Comparison of ENCODE assay signal across 17 cellular contexts in the genomic region with DNA sequence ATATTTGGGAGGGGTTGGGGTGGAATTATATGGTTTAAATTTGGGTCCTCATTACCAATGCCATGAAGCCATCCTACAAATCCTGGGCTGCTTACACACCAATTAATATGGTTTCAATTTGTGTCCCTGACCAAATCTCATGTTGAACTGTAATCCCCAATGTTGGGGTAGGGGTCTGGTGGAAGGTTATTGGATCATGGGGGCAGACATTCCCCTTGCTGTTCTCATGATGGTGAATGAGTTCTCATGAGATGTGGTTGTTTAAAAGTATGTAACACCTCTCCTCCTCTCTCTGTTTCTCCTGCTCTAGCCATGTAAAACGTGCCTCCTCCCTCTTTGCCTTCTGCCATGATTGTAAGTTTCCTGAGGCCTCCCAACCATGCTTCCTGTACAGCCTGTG. TPM values are rescaled to one million over a fixed set of nuclear protein-coding genes. Genes with fewer than 3 reads are reported as not detected.
A peak's percentile ranks its signal among the peaks of the same experiment; 100 is the strongest.
DNase-seq lines count a peak whose midpoint lies in the region; TF ChIP-seq lines count a peak whose summit lies in the region.
"Had no signal": no experiment of that assay in that cellular context is flagged by ENCODE, and none has a peak within 500 bp of the region (broad histone marks: within the 10 kb centered on the region; RNA-seq: fewer than 3 reads in every experiment).

No MANE protein-coding gene starts in this region.

- peaks cover 54% of the 10 kb centered on the region for H3K36me3 ChIP-seq in ES-I3 (ENCODE audit: insufficient read depth, low read length)
- peaks cover 81% of the 10 kb centered on the region for H3K36me3 ChIP-seq in HUES6 (ENCODE audit: control insufficient read depth, insufficient read depth, low read length)
- peaks cover 47% of the 10 kb centered on the region for H3K36me3 ChIP-seq in endodermal cell (ENCODE audit: control insufficient read depth, insufficient read depth, low read length)
- peaks cover 75% of the 10 kb centered on the region for H3K36me3 ChIP-seq in iPS-20b (ENCODE audit: insufficient read depth, low read depth, low read length)
- H3K36me3 ChIP-seq in breast epithelium: no peaks in the 10 kb centered on the region

- TF ChIP-seq CTCF in endodermal cell (conservative IDR thresholded peaks at IDR 0.05): no peak
- TF ChIP-seq CTCF in GM13976 (IDR thresholded peaks at IDR 0.05; ENCODE audit: borderline replicate concordance, control extremely low read depth, extremely low read depth, insufficient read depth, missing control alignments): no peak
- TF ChIP-seq CTCF in breast epithelium (IDR thresholded peaks at IDR 0.05): no peak

- H3K9me3 Mint-ChIP-seq in endodermal cell: no peaks in the 10 kb centered on the region
- H3K9me3 Mint-ChIP-seq in activated T-helper 2 cell treated with anti-CD3 and anti-CD28 coated beads, Interferon-gamma antibody, Interleukin-2, Interleukin-4, amounts not matched to agents 10 μg/mL and 5 μg/mL and 100 μg/mL, durations not matched to agents 14 hours and 24 hours and 36 hours: no peaks in the 10 kb centered on the region
- H3K9me3 Mint-ChIP-seq: CD4-positive, alpha-beta T cell had no signal

- H3K4me1 ChIP-seq in ES-I3 (ENCODE audit: insufficient read depth, low read length): peaks cover 9% of the 10 kb centered on the region
- H3K4me1 ChIP-seq in HUES6 (ENCODE audit: control insufficient read depth, insufficient read depth, low read length): peaks cover 23% of the 10 kb centered on the region
- H3K4me1 ChIP-seq in endodermal cell (ENCODE audit: control insufficient read depth, insufficient read depth, low read length): no peaks in the 10 kb centered on the region
- peaks cover 22% of the 10 kb centered on the region for H3K4me1 ChIP-seq in iPS-20b (ENCODE audit: insufficient read depth, low read length)
- H3K4me1 ChIP-seq in breast epithelium: no peaks in the 10 kb centered on the region
- H3K4me1 ChIP-seq: A549, Caco-2 had no signal

- H3K27me3 Mint-ChIP-seq in endodermal cell (ENCODE audit: insufficient read depth): no peaks in the 10 kb centered on the region
- H3K27me3 Mint-ChIP-seq in activated T-helper 2 cell treated with anti-CD3 and anti-CD28 coated beads, Interferon-gamma antibody, Interleukin-2, Interleukin-4, amounts not matched to agents 10 μg/mL and 5 μg/mL and 100 μg/mL, durations not matched to agents 14 hours and 24 hours and 36 hours (ENCODE audit: low read depth): peaks cover 29% of the 10 kb centered on the region

- H3K27me3 ChIP-seq in HUES6 (ENCODE audit: control insufficient read depth, insufficient read depth, low read length): no peaks in the 10 kb centered on the region; the same call in 1 of the 2 replicates
- H3K27me3 ChIP-seq in endodermal cell (ENCODE audit: control insufficient read depth, insufficient read depth, low read length, poor library complexity, severe bottlenecking): no peaks in the 10 kb centered on the region
- H3K27me3 ChIP-seq in iPS-20b (ENCODE audit: insufficient read depth, low read length): no peaks in the 10 kb centered on the region
- no peaks in the 10 kb centered on the region for H3K27me3 ChIP-seq in breast epithelium

- no peak for DNase-seq in endodermal cell
- DNase-seq in activated T-helper 2 cell treated with anti-CD3 and anti-CD28 coated beads, Interferon-gamma antibody, Interleukin-2, Interleukin-4, amounts not matched to agents 10 μg/mL and 5 μg/mL and 100 μg/mL, durations not matched to agents 14 hours and 24 hours and 36 hours (ENCODE audit: low spot score): no peak
- no peak for DNase-seq in GM13976 (ENCODE audit: low spot score)
- no peak for DNase-seq in breast epithelium (ENCODE audit: low spot score in 2 of 2)
- DNase-seq in DMS53 (lab: John Stamatoyannopoulos, UW): no peak
- DNase-seq: AML-193; Caco-2; CD4-positive, alpha-beta T cell; DMS79; GF-D8; HCEC 1CT had no signal

- H3K4me3 ChIP-seq in HUES6 (ENCODE audit: low read depth, low read length) (peak overlapping the region; percentile 24; the same call in 1 of the 2 replicates), endodermal cell (ENCODE audit: low read length) (peak overlapping the region; percentile 66), iPS-20b (ENCODE audit: low read length) (peak overlapping the region; percentile 64; the same call in 1 of the 2 replicates), breast epithelium (no peak overlapping the region)
- H3K4me3 ChIP-seq: A549 had no signal

- peaks cover 72% of the 10 kb centered on the region for H3K36me3 Mint-ChIP-seq in endodermal cell (ENCODE audit: low read depth)
- H3K36me3 Mint-ChIP-seq in activated T-helper 2 cell treated with anti-CD3 and anti-CD28 coated beads, Interferon-gamma antibody, Interleukin-2, Interleukin-4, amounts not matched to agents 10 μg/mL and 5 μg/mL and 100 μg/mL, durations not matched to agents 14 hours and 24 hours and 36 hours (ENCODE audit: low read depth): no peaks in the 10 kb centered on the region

- intact Hi-C loops in activated T-helper 2 cell treated with anti-CD3 and anti-CD28 coated beads, Interferon-gamma antibody, Interleukin-2, Interleukin-4, amounts not matched to agents 10 μg/mL and 5 μg/mL and 100 μg/mL, durations not matched to agents 14 hours and 24 hours and 36 hours (cut with micrococcal nuclease): no loop called here
- intact Hi-C loops in breast epithelium (cut with DNase I; ENCODE audit: low total_unique reads): no loop called here

- in situ Hi-C loops in GM13976 (cut with MboI; ENCODE audit: low sequenced_read_pairs, unreplicated experiment): no loop called here

- no peak overlapping the region for H3K27ac Mint-ChIP-seq in endodermal cell
- H3K27ac Mint-ChIP-seq in activated T-helper 2 cell treated with anti-CD3 and anti-CD28 coated beads, Interferon-gamma antibody, Interleukin-2, Interleukin-4, amounts not matched to agents 10 μg/mL and 5 μg/mL and 100 μg/mL, durations not matched to agents 14 hours and 24 hours and 36 hours: no peak overlapping the region
- H3K27ac Mint-ChIP-seq: CD4-positive, alpha-beta T cell had no signal

- no peaks in the 10 kb centered on the region for H3K9me3 ChIP-seq in ES-I3 (ENCODE audit: control insufficient read depth, insufficient read depth, low read length)
- no peaks in the 10 kb centered on the region for H3K9me3 ChIP-seq in HUES6 (ENCODE audit: control insufficient read depth, insufficient read depth, low read depth, low read length)
- H3K9me3 ChIP-seq in endodermal cell (ENCODE audit: control insufficient read depth, low read length): peaks cover 4% of the 10 kb centered on the region
- no peaks in the 10 kb centered on the region for H3K9me3 ChIP-seq in iPS-20b (ENCODE audit: insufficient read depth, low read depth, low read length)
- H3K9me3 ChIP-seq in breast epithelium: no peaks in the 10 kb centered on the region
- H3K9me3 ChIP-seq: A549 had no signal

- TF ChIP-seq POLR2A in breast epithelium (IDR thresholded peaks at IDR 0.05): no peak

- peaks cover 51% of the 10 kb centered on the region for H3K4me1 Mint-ChIP-seq in endodermal cell
- H3K4me1 Mint-ChIP-seq in activated T-helper 2 cell treated with anti-CD3 and anti-CD28 coated beads, Interferon-gamma antibody, Interleukin-2, Interleukin-4, amounts not matched to agents 10 μg/mL and 5 μg/mL and 100 μg/mL, durations not matched to agents 14 hours and 24 hours and 36 hours (ENCODE audit: low read depth): no peaks in the 10 kb centered on the region

- H3K27ac ChIP-seq in HUES6 (ENCODE audit: low read depth, low read length): peak overlapping the region; percentile 84
- H3K27ac ChIP-seq in endodermal cell (ENCODE audit: low read depth, low read length): no peak overlapping the region
- H3K27ac ChIP-seq in iPS-20b (ENCODE audit: low read length): peak overlapping the region; percentile 95
- no peak overlapping the region for H3K27ac ChIP-seq in breast epithelium
- H3K27ac ChIP-seq: 22Rv1, A549, C4-2B had no signal

- peak overlapping the region; percentile 91 for H3K4me3 Mint-ChIP-seq in endodermal cell
- H3K4me3 Mint-ChIP-seq in activated T-helper 2 cell treated with anti-CD3 and anti-CD28 coated beads, Interferon-gamma antibody, Interleukin-2, Interleukin-4, amounts not matched to agents 10 μg/mL and 5 μg/mL and 100 μg/mL, durations not matched to agents 14 hours and 24 hours and 36 hours (ENCODE audit: low read depth): no peak overlapping the region
- H3K4me3 Mint-ChIP-seq: CD4-positive, alpha-beta T cell had no signal

- WGBS in endodermal cell (ENCODE audit: insufficient coverage in 1 of 2, insufficient read length in 1 of 2), 2 experiments: 69% methylated on average over 1 of the region's 1 CpG; no CpG with 5 or more reads in 1 of the 2 experiments

- peak overlapping the region; percentile 47; the same call in 1 of the 2 replicates for H3K9ac ChIP-seq in ES-I3 (ENCODE audit: low read depth, low read length)
- H3K9ac ChIP-seq in HUES6 (ENCODE audit: low read length): peak overlapping the region; percentile 1
- no peak overlapping the region for H3K9ac ChIP-seq in endodermal cell (ENCODE audit: extremely low read depth, low read length, poor library complexity, severe bottlenecking)
- H3K9ac ChIP-seq in iPS-20b (ENCODE audit: low read depth, low read length): peak overlapping the region; percentile 81; the same call in 1 of the 2 replicates

RNA-seq across cellular contexts. Expression of a gene that starts 46.6 kb away (rescaled TPM):
- 10 to 100 TPM; 49.7 to 56.6 TPM for total RNA-seq in endodermal cell
- 9.0 TPM for polyA plus RNA-seq in endodermal cell (2013, experiment 1 of 2)
- polyA plus RNA-seq in endodermal cell (2013, experiment 2 of 2): 7.9 TPM
- total RNA-seq in activated T-helper 2 cell treated with anti-CD3 and anti-CD28 coated beads, Interferon-gamma antibody, Interleukin-2, Interleukin-4, amounts not matched to agents 10 μg/mL and 5 μg/mL and 100 μg/mL, durations not matched to agents 14 hours and 24 hours and 36 hours: 0.59 and 0.64 TPM in 2 replicates
- 1 to 10 TPM; 2.2 to 7.9 (median 6.1) TPM for total RNA-seq in breast epithelium
- total RNA-seq: CD4-positive, alpha-beta T cell had no signal

Comparison
In these comparisons a context has a peak if more than half of its experiments do, and no peak if none do; other contexts are left out.
1. H3K27ac ChIP-seq: peak in HUES6 (single experiment) and iPS-20b (single experiment); none in endodermal cell (single experiment) and breast epithelium (0 of 2).
2. H3K4me3 ChIP-seq: peak in HUES6 (single experiment), endodermal cell (single experiment) and iPS-20b (single experiment); none in breast epithelium (0 of 3).
3. RNA of a gene that starts 46.6 kb away (total RNA-seq): 49.7 to 56.6 TPM in endodermal cell; 2.2 to 7.9 TPM in breast epithelium and 0.59 to 0.64 TPM in activated T-helper 2 cell treated with anti-CD3 and anti-CD28 coated beads, Interferon-gamma antibody, Interleukin-2, Interleukin-4, amounts not matched to agents 10 μg/mL and 5 μg/mL and 100 μg/mL, durations not matched to agents 14 hours and 24 hours and 36 hours; every median in the first group is over 4 times any median in the second.